In the genomic region with DNA sequence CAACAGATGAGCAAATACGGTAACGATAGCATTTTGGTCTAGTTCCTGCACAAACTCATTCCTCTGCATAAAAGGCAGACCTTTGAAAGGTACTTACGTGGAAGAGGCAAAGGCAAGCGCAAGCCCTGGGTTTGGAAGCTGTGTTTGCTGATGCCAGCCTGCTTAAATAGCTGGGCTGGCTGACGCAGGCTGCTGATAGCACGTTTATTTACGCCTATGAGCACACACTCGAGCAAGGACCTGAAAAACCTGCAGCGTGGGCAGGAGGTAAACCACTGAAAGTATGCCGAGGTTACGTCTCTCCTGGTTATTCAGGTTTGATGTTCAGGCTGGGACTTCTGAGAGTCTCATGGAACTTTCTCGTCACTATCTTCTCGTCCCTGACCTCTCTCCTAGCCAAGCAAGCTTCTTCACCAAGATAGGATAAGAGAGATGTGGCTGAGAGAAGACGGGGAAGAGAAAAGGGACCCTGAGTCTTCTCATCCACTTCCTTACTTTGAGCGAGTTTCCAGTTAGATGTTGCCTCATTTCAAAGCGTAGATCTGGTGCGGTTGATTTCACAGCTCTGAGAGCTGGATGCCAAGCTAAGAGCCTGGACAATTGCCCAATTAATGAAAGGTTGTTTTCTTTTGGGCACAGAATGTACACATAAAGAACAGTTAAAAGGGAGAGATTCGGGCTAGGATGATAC, we compare ENCODE assay signal across 8 cellular contexts. TPM values are rescaled to one million over a fixed set of nuclear protein-coding genes. Genes with fewer than 3 reads are reported as not detected.
A peak's percentile ranks its signal among the peaks of the same experiment; 100 is the strongest.
DNase-seq lines count a peak whose midpoint lies in the region; ATAC-seq and TF ChIP-seq lines count a peak whose summit lies in the region.

Gene HOPX, minus strand, starts transcription at position 139 of the 691 bp plus-strand sequence. CDS start 23,480 bp downstream, outside the sequence.

- DNase-seq in GM12864 (ENCODE audit: low read depth) (peak; percentile 10), neural progenitor cell (ENCODE audit: low spot score) (no peak), upper lobe of left lung (peak in 1 of 2 donors; percentile 86), gastrocnemius medialis (no peak)
- DNase-seq in activated CD4-positive, CD25-positive, alpha-beta regulatory T cell treated with anti-CD3 and anti-CD28 coated beads, Interleukin-2, amount 50 U/mL, for 16 hours (ENCODE audit: low read depth, low spot score): peak; percentile 4
- DNase-seq in central memory CD8-positive, alpha-beta T cell (ENCODE audit: low spot score in 2 of 2): no peak

- H3K4me3 Mint-ChIP-seq in central memory CD8-positive, alpha-beta T cell: peak within 1 kb of the TSS; percentile 60
- H3K4me3 Mint-ChIP-seq in neural progenitor cell: no peak within 1 kb of the TSS

- H3K79me2 ChIP-seq in neural progenitor cell (ENCODE audit: low read depth): no peaks in the 10 kb centered on the region

- H4K20me1 ChIP-seq in neural progenitor cell (ENCODE audit: low read depth): no peaks in the 10 kb centered on the region

- no peak within 1 kb of the TSS for H3K9ac ChIP-seq in neural progenitor cell

- peak within 1 kb of the TSS; percentile 2 for H3K4me2 ChIP-seq in neural progenitor cell

- H3K9me3 ChIP-seq in neural progenitor cell (ENCODE audit: low read depth) (no peaks in the 10 kb centered on the region), upper lobe of left lung (no peaks in the 10 kb centered on the region), gastroesophageal sphincter (no peaks in the 10 kb centered on the region), gastrocnemius medialis (no peaks in the 10 kb centered on the region)

- H3K4me1 Mint-ChIP-seq in central memory CD8-positive, alpha-beta T cell: peaks cover 14% of the 10 kb centered on the region
- H3K4me1 Mint-ChIP-seq in neural progenitor cell: peaks cover 12% of the 10 kb centered on the region

- in situ Hi-C loops in gastrocnemius medialis (cut with MboI; ENCODE audit: low sequenced_read_pairs in 4 of 4): loop anchor here in 1 of 4 donors (25.0 kb wide), 1 partner anchor 106 kb away; no protein-coding TSS in a partner anchor

- peaks cover 26% of the 10 kb centered on the region for H3K27me3 Mint-ChIP-seq in central memory CD8-positive, alpha-beta T cell
- H3K27me3 Mint-ChIP-seq in neural progenitor cell (ENCODE audit: insufficient read depth, low read depth): peaks cover 3% of the 10 kb centered on the region

- 21 to 43% methylated on average over 17 to 18 of the region's 18 CpGs for WGBS in upper lobe of left lung, 2 donors
- WGBS in gastroesophageal sphincter (ENCODE audit: low coverage in 1 of 2), 2 donors: 30 to 47% methylated on average over 12 to 18 of the region's 18 CpGs

- H3K27ac ChIP-seq in neural progenitor cell (no peak within 1 kb of the TSS), upper lobe of left lung (peak within 1 kb of the TSS; percentile 63 to 90 (median 78)), gastroesophageal sphincter (no peak within 1 kb of the TSS), gastrocnemius medialis (no peak within 1 kb of the TSS)

- H3K9me3 Mint-ChIP-seq in central memory CD8-positive, alpha-beta T cell: no peaks in the 10 kb centered on the region
- no peaks in the 10 kb centered on the region for H3K9me3 Mint-ChIP-seq in neural progenitor cell

- no peak within 1 kb of the TSS for H2AFZ ChIP-seq in neural progenitor cell (replicated peaks)

- H3K27ac Mint-ChIP-seq in central memory CD8-positive, alpha-beta T cell (ENCODE audit: low read depth): no peak within 1 kb of the TSS
- no peak within 1 kb of the TSS for H3K27ac Mint-ChIP-seq in neural progenitor cell

- ATAC-seq in HG03039 (IDR thresholded peaks at IDR 0.05; ENCODE audit: unreplicated experiment): peak; percentile 90
- peak; percentile 72 for ATAC-seq in central memory CD8-positive, alpha-beta T cell (replicated peaks; ENCODE audit: extremely low read depth, poor library complexity, severe bottlenecking)
- ATAC-seq in upper lobe of left lung (ENCODE audit: low FRiP score in 2 of 2): peak; percentile 78 to 91
- no peak for ATAC-seq in gastroesophageal sphincter
- no peak for ATAC-seq in gastrocnemius medialis

- H3K36me3 ChIP-seq in neural progenitor cell (no peaks in the 10 kb centered on the region), upper lobe of left lung (no peaks in the 10 kb centered on the region), gastroesophageal sphincter (no peaks in the 10 kb centered on the region), gastrocnemius medialis (no peaks in the 10 kb centered on the region)

- TF ChIP-seq CTCF in GM12864 (IDR thresholded peaks at IDR 0.05; ENCODE audit: low read depth, low read length, missing control alignments): no peak
- no peak for TF ChIP-seq CTCF in neural progenitor cell (IDR thresholded peaks at IDR 0.05)
- TF ChIP-seq CTCF in upper lobe of left lung (IDR thresholded peaks at IDR 0.05): no peak
- TF ChIP-seq CTCF in gastroesophageal sphincter (IDR thresholded peaks at IDR 0.05): no peak
- no peak for TF ChIP-seq CTCF in gastrocnemius medialis (IDR thresholded peaks at IDR 0.05 in 4 of 5, conservative IDR thresholded peaks at IDR 0.05 in 1 of 5)

- H3K27me3 ChIP-seq in neural progenitor cell: no peaks in the 10 kb centered on the region
- no peaks in the 10 kb centered on the region for H3K27me3 ChIP-seq in upper lobe of left lung
- peaks cover 34% of the 10 kb centered on the region for H3K27me3 ChIP-seq in gastroesophageal sphincter
- peaks cover 0 to 37% (median 10%) of the 10 kb centered on the region in 3 donors for H3K27me3 ChIP-seq in gastrocnemius medialis

- no peaks in the 10 kb centered on the region for H3K36me3 Mint-ChIP-seq in central memory CD8-positive, alpha-beta T cell (ENCODE audit: insufficient read depth)
- no peaks in the 10 kb centered on the region for H3K36me3 Mint-ChIP-seq in neural progenitor cell

- peaks cover 21% of the 10 kb centered on the region for H3K4me1 ChIP-seq in neural progenitor cell
- H3K4me1 ChIP-seq in upper lobe of left lung: peaks cover 0 to 9% (median 5%) of the 10 kb centered on the region in 4 donors
- H3K4me1 ChIP-seq in gastroesophageal sphincter: peaks cover 0 to 12% (median 0%) of the 10 kb centered on the region in 3 donors
- peaks cover 7 to 8% of the 10 kb centered on the region in 2 donors for H3K4me1 ChIP-seq in gastrocnemius medialis

- H3K4me3 ChIP-seq in GM12864 (ENCODE audit: low read depth, low read length) (no peak within 1 kb of the TSS), neural progenitor cell (no peak within 1 kb of the TSS), upper lobe of left lung (peak within 1 kb of the TSS in 3 of 4 donors; percentile 35 to 47 (median 42)), gastroesophageal sphincter (peak within 1 kb of the TSS in 1 of 2 donors; percentile 1), gastrocnemius medialis (peak within 1 kb of the TSS in 1 of 4 donors; percentile 16)

- TF ChIP-seq POLR2A in upper lobe of left lung (IDR thresholded peaks at IDR 0.05): peak in 3 of 4 donors; percentile 55 to 97 (median 93)
- no peak for TF ChIP-seq POLR2A in gastroesophageal sphincter (IDR thresholded peaks at IDR 0.05)
- no peak for TF ChIP-seq POLR2A in gastrocnemius medialis (IDR thresholded peaks at IDR 0.05)

- intact Hi-C loops in gastrocnemius medialis (cut with DNase I; ENCODE audit: low total_unique reads): no loop called here

- no peaks in the 10 kb centered on the region for H3F3A ChIP-seq in neural progenitor cell (ENCODE audit: low read depth)

- TF ChIP-seq EP300 in upper lobe of left lung (IDR thresholded peaks at IDR 0.05): peak; percentile 15 to 93 (median 56)
- TF ChIP-seq EP300 in gastroesophageal sphincter (IDR thresholded peaks at IDR 0.05): no peak

RNA-seq across cellular contexts. Expression of gene HOPX, which starts in this region (rescaled TPM):
- total RNA-seq in neural progenitor cell (ENCODE audit: low replicate concordance) (2.6 and 2.8 TPM in 2 replicates), upper lobe of left lung (1,000 to 10,000 TPM in 2 of 6 donors, 100 to 1,000 TPM in 4; 235 to 1,594 (median 506) TPM), gastroesophageal sphincter (10 to 100 TPM in 2 of 4 donors, 1 to 10 TPM in 2; 2.7 to 31.7 (median 6.6) TPM), gastrocnemius medialis (1 to 10 TPM; 5.3 to 6.6 (median 5.7) TPM)

Comparison
In these comparisons a context has a peak if more than half of its experiments do, and no peak if none do; other contexts are left out.
1. RNA of gene HOPX (total RNA-seq): 235 to 1,594 TPM in upper lobe of left lung; 2.7 to 31.7 TPM in gastroesophageal sphincter, 5.3 to 6.6 TPM in gastrocnemius medialis and 2.6 to 2.8 TPM in neural progenitor cell; every median in the first group is over 4 times any median in the second.
2. DNase-seq: peak in GM12864 (single experiment) and activated CD4-positive, CD25-positive, alpha-beta regulatory T cell treated with anti-CD3 and anti-CD28 coated beads, Interleukin-2, amount 50 U/mL, for 16 hours (single experiment); none in central memory CD8-positive, alpha-beta T cell (0 of 2), neural progenitor cell (single experiment) and gastrocnemius medialis (0 of 2).
3. H3K4me3 ChIP-seq: peak in upper lobe of left lung (3 of 4); none in GM12864 (single experiment) and neural progenitor cell (single experiment).
4. ATAC-seq: peak in HG03039 (single experiment), central memory CD8-positive, alpha-beta T cell (single experiment) and upper lobe of left lung (2 of 2); none in gastroesophageal sphincter (single experiment) and gastrocnemius medialis (0 of 2).
5. H3K27ac ChIP-seq: peak in upper lobe of left lung (4 of 4); none in neural progenitor cell (single experiment), gastroesophageal sphincter (0 of 4) and gastrocnemius medialis (0 of 4).
6. POLR2A ChIP-seq: peak in upper lobe of left lung (3 of 4); none in gastroesophageal sphincter (0 of 2) and gastrocnemius medialis (0 of 2).